32 cellular contexts compared by ENCODE assay signal in the genomic region with DNA sequence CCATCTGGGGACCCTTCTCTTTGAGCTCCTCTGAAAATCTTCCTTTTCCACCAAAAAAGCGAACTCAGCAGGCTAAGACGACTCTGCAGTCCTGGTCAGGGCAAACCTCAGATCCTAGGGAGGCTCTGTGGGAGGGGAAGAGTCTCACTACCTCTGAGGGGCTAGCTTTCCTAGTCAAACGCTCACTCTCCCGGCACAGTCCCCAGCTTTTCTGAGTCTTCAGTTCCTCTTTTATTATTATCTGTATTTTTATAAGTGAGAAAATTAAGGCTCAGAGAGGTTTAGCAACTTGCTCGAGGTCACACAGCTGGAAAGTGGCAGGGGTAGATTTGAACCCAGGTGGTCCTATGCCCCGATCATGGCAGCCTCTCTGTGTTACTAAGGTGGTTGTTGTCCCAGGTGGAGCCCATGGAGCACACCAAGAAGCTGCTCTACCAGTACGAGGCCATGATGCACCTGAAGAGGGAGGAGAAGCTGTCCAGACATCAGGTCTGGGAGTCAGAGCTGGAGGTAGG. TPM values are rescaled to one million over a fixed set of nuclear protein-coding genes. Genes with fewer than 3 reads are reported as not detected.
"Had no signal": no experiment of that assay in that cellular context is flagged by ENCODE, and none has a peak within 500 bp of the region (broad histone marks: within the 10 kb centered on the region; RNA-seq: fewer than 3 reads in every experiment).

No MANE protein-coding gene starts in this region.

- ATAC-seq: foreskin keratinocyte; gastroesophageal sphincter; heart left ventricle; left cardiac atrium; left lung; mucosa of descending colon; stimulated activated naive B cell treated with anti-CD40 and anti-IgM and Interleukin-4, amounts not matched to agents 10 μg/mL and 1 μg/mL and 100 μg/mL, for 72 hours had no signal

- H3K4me3 ChIP-seq: colonic mucosa, esophagus muscularis mucosa, gastroesophageal sphincter, heart left ventricle, hepatocyte, left lung, mucosa of descending colon, neural progenitor cell, prostate gland, right atrium auricular region, skin epidermis, transverse colon had no signal

- H3K9me3 ChIP-seq: colonic mucosa, esophagus muscularis mucosa, gastroesophageal sphincter, heart left ventricle, left lung, mucosa of descending colon, prostate gland, right atrium auricular region, transverse colon had no signal

- H3K27ac ChIP-seq: colonic mucosa, esophagus muscularis mucosa, foreskin keratinocyte, gastroesophageal sphincter, heart left ventricle, hepatocyte, left lung, neural progenitor cell, parathyroid adenoma, prostate gland, right atrium auricular region, skin epidermis, transverse colon had no signal

- FAIRE-seq: endothelial cell of umbilical vein had no signal

- H3K4me1 ChIP-seq: colonic mucosa, esophagus muscularis mucosa, foreskin keratinocyte, gastroesophageal sphincter, heart left ventricle, left lung, neural progenitor cell, parathyroid adenoma, prostate gland, right atrium auricular region, transverse colon had no signal

- H3K27me3 Mint-ChIP-seq: dendritic cell treated with granulocyte-macrophage colony-stimulating factor and Interleukin-4, amounts not matched to agents 40 ng/mL and 50 ng/mL, for 4 days; naive B cell; stimulated activated naive B cell treated with anti-CD40 and anti-IgM and Interleukin-4, amounts not matched to agents 10 μg/mL and 1 μg/mL and 100 μg/mL, for 72 hours; stimulated activated naive CD8-positive, alpha-beta T cell treated with anti-CD3 and anti-CD28 coated beads, Interleukin-15, Interleukin-2, amounts not matched to agents 100 ng/mL and 50 ng/mL, for 24 hours had no signal

- H3K27ac Mint-ChIP-seq: dendritic cell treated with granulocyte-macrophage colony-stimulating factor and Interleukin-4, amounts not matched to agents 40 ng/mL and 50 ng/mL, for 4 days; endodermal cell; mesothelial cell of epicardium; nephron; neural progenitor cell; stimulated activated naive B cell treated with anti-CD40 and anti-IgM and Interleukin-4, amounts not matched to agents 10 μg/mL and 1 μg/mL and 100 μg/mL, for 72 hours; stimulated activated naive CD8-positive, alpha-beta T cell treated with anti-CD3 and anti-CD28 coated beads, Interleukin-15, Interleukin-2, amounts not matched to agents 100 ng/mL and 50 ng/mL, for 24 hours had no signal

- H3K4me3 Mint-ChIP-seq: dendritic cell treated with granulocyte-macrophage colony-stimulating factor and Interleukin-4, amounts not matched to agents 40 ng/mL and 50 ng/mL, for 4 days; endodermal cell; mesothelial cell of epicardium; nephron; stimulated activated naive B cell treated with anti-CD40 and anti-IgM and Interleukin-4, amounts not matched to agents 10 μg/mL and 1 μg/mL and 100 μg/mL, for 72 hours; stimulated activated naive CD8-positive, alpha-beta T cell treated with anti-CD3 and anti-CD28 coated beads, Interleukin-15, Interleukin-2, amounts not matched to agents 100 ng/mL and 50 ng/mL, for 24 hours had no signal

- H3K9me3 Mint-ChIP-seq: endodermal cell, mesothelial cell of epicardium, nephron, neural progenitor cell had no signal

- H3K27me3 ChIP-seq: colonic mucosa, foreskin keratinocyte, heart left ventricle, hepatocyte, left lung, neural progenitor cell, right atrium auricular region, transverse colon had no signal

- H3K36me3 Mint-ChIP-seq: mesothelial cell of epicardium; naive B cell; neural progenitor cell; stimulated activated naive B cell treated with anti-CD40 and anti-IgM and Interleukin-4, amounts not matched to agents 10 μg/mL and 1 μg/mL and 100 μg/mL, for 72 hours had no signal

- H3K36me3 ChIP-seq: colonic mucosa, esophagus muscularis mucosa, gastroesophageal sphincter, heart left ventricle, left lung, neural progenitor cell, prostate gland, right atrium auricular region, transverse colon had no signal

- DNase-seq: colonic mucosa; effector CD8-positive, alpha-beta T cell; endodermal cell; foreskin keratinocyte; heart left ventricle; left cardiac atrium; mesenchymal stem cell; mucosa of descending colon; naive B cell; stimulated activated CD4-positive, alpha-beta T cell treated with anti-CD3 and anti-CD28 coated beads, Interleukin-15, amount 100 ng/mL, for 24 hours; stimulated activated CD4-positive, alpha-beta T cell treated with anti-CD3 and anti-CD28 coated beads, Interleukin-2, amount 100 ng/mL, for 48 hours; stimulated activated naive B cell treated with anti-CD40 and anti-IgM and Interleukin-4, amounts not matched to agents 10 μg/mL and 1 μg/mL and 100 μg/mL, for 72 hours; transverse colon had no signal

RNA-seq across cellular contexts. Expression of gene DRC7, which starts 31.9 kb away (rescaled TPM):
- total RNA-seq: colonic mucosa, epithelial cell of proximal tubule, fibroblast of lung, foreskin keratinocyte, left cardiac atrium, lower leg skin, mesothelial cell of epicardium, mucosa of descending colon, osteoblast, right atrium auricular region, transverse colon had no signal
- polyA plus RNA-seq: fibroblast of lung, foreskin keratinocyte, heart left ventricle had no signal

RNA-seq across cellular contexts. Expression of gene ADGRG3, which starts 58.4 kb away (rescaled TPM):
- total RNA-seq: endodermal cell, endothelial cell of umbilical vein, fibroblast of lung, foreskin keratinocyte, hepatocyte, kidney epithelial cell, mesothelial cell of epicardium, osteoblast, prostate gland had no signal
- polyA plus RNA-seq: endothelial cell of umbilical vein, fibroblast of lung, foreskin keratinocyte, hepatocyte had no signal
